ENCODE assay signal across 8 cellular contexts in the genomic region with DNA sequence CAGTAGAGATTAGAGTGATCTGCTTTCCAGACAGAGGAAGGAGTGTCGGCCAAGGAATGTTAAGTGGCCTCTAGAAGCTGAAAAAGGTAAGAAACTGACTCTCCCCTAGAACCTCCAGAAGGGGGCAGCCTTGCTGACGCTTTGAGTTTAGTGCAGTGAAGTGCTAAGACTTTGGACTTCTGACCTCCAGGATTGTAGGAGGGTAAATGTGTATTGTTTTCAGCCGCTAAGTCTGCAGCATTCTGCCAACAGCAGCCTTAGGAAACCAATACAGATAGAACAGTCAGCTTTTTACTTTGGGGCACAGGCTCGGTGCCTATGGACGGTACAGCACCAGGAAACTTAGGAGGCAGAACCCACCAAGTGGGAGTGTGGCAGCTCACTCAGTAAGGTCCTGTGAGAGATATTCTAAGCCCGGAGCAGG. TPM values are rescaled to one million over a fixed set of nuclear protein-coding genes. Genes with fewer than 3 reads are reported as not detected.
A peak's percentile ranks its signal among the peaks of the same experiment; 100 is the strongest.
DNase-seq lines count a peak whose midpoint lies in the region; ATAC-seq, FAIRE-seq and TF ChIP-seq lines count a peak whose summit lies in the region.

No MANE protein-coding gene starts in this region.

- POLR2A ChIA-PET in A549 (lab: Yijun Ruan, JAX) = interaction anchor here (1.0 kb wide), 2 partner anchors 15 to 20 kb away, joined by 3 read pairs; no protein-coding TSS in a partner anchor

- H3K4me3 ChIP-seq in A549 = no peak overlapping the region

- peak; percentile 49 to 59 for TF ChIP-seq RAD21 in A549 (conservative IDR thresholded peaks at IDR 0.05 in 1 of 2, IDR thresholded peaks at IDR 0.05 in 1 of 2)

- H3K4me2 ChIP-seq in A549 = no peak overlapping the region

- peak; percentile 57 for TF ChIP-seq CTCF in A549 (IDR thresholded peaks at IDR 0.05)

- TF ChIP-seq POLR2A in A549 (IDR thresholded peaks at IDR 0.05; ENCODE audit: low read length) = no peak

- CTCF ChIA-PET in A549 (lab: Yijun Ruan, JAX) = interaction anchor here (0.6 to 3.9 kb wide), 19 partner anchors 8 to 196 kb away, joined by 3 to 29 read pairs (median 3); partner anchors contain the start of gene CERK

- H3K27ac ChIP-seq in A549 = peak overlapping the region in 1 of 2 experiments; percentile 50; a peak in 2 of 6 replicates

- no peak overlapping the region for H3K27ac Mint-ChIP-seq in activated T-helper 1 cell treated with anti-CD3 and anti-CD28 coated beads, Interleukin-12 subunit alpha, Interleukin-12 subunit beta, Interleukin-2, Interleukin-4 antibody, amounts not matched to agents 30 ng/mL and 10 ng/mL and 1 ng/mL, durations not matched to agents 14 hours and 24 hours and 36 hours

- intact Hi-C loops in activated T-helper 1 cell treated with anti-CD3 and anti-CD28 coated beads, Interleukin-12 subunit alpha, Interleukin-12 subunit beta, Interleukin-2, Interleukin-4 antibody, amounts not matched to agents 30 ng/mL and 10 ng/mL and 1 ng/mL, durations not matched to agents 14 hours and 24 hours and 36 hours (cut with micrococcal nuclease) = loop anchor here (1.0 kb wide), 1 partner anchor 44 kb away; no protein-coding TSS in a partner anchor
- intact Hi-C loops in left ventricle myocardium superior (cut with micrococcal nuclease) = no loop called here

- H3K27me3 Mint-ChIP-seq in activated T-helper 1 cell treated with anti-CD3 and anti-CD28 coated beads, Interleukin-12 subunit alpha, Interleukin-12 subunit beta, Interleukin-2, Interleukin-4 antibody, amounts not matched to agents 30 ng/mL and 10 ng/mL and 1 ng/mL, durations not matched to agents 14 hours and 24 hours and 36 hours (ENCODE audit: insufficient read depth) = no peaks in the 10 kb centered on the region

- DNase-seq in A549 (ENCODE audit: low read depth in 1 of 2, low spot score in 1 of 2) (peak; percentile 38 to 72), GM03348 (ENCODE audit: low spot score) (peak; percentile 71), NCI-H748 (lab: John Stamatoyannopoulos, UW; ENCODE audit: unreplicated experiment) (peak; percentile 46), left ventricle myocardium superior (peak; percentile 44), renal cortical epithelial cell (ENCODE audit: low read depth) (peak; percentile 84), NCI-H2107 (lab: John Stamatoyannopoulos, UW) (no peak)
- peak; percentile 33 for DNase-seq in activated T-helper 1 cell treated with anti-CD3 and anti-CD28 coated beads, Interleukin-12 subunit alpha, Interleukin-12 subunit beta, Interleukin-2, Interleukin-4 antibody, amounts not matched to agents 30 ng/mL and 10 ng/mL and 1 ng/mL, durations not matched to agents 14 hours and 24 hours and 36 hours (ENCODE audit: low spot score)

- FAIRE-seq in A549 (lab: Jason Lieb, UNC) = no peak

- H3K4me1 ChIP-seq in A549 = peaks cover 30% of the 10 kb centered on the region

- ATAC-seq in A549 (peak; percentile 16 to 22; a peak in 3 of 6 replicates), left ventricle myocardium superior (no peak), GM18511 (IDR thresholded peaks at IDR 0.05; ENCODE audit: unreplicated experiment) (no peak)

- peaks cover 9% of the 10 kb centered on the region for H3K9me3 Mint-ChIP-seq in activated T-helper 1 cell treated with anti-CD3 and anti-CD28 coated beads, Interleukin-12 subunit alpha, Interleukin-12 subunit beta, Interleukin-2, Interleukin-4 antibody, amounts not matched to agents 30 ng/mL and 10 ng/mL and 1 ng/mL, durations not matched to agents 14 hours and 24 hours and 36 hours

- peaks cover 16% of the 10 kb centered on the region for H3K36me3 Mint-ChIP-seq in activated T-helper 1 cell treated with anti-CD3 and anti-CD28 coated beads, Interleukin-12 subunit alpha, Interleukin-12 subunit beta, Interleukin-2, Interleukin-4 antibody, amounts not matched to agents 30 ng/mL and 10 ng/mL and 1 ng/mL, durations not matched to agents 14 hours and 24 hours and 36 hours (ENCODE audit: low read depth)

- peaks cover 42% of the 10 kb centered on the region for H3K4me1 Mint-ChIP-seq in activated T-helper 1 cell treated with anti-CD3 and anti-CD28 coated beads, Interleukin-12 subunit alpha, Interleukin-12 subunit beta, Interleukin-2, Interleukin-4 antibody, amounts not matched to agents 30 ng/mL and 10 ng/mL and 1 ng/mL, durations not matched to agents 14 hours and 24 hours and 36 hours (ENCODE audit: low read depth)

- no peak overlapping the region for H3K4me3 Mint-ChIP-seq in activated T-helper 1 cell treated with anti-CD3 and anti-CD28 coated beads, Interleukin-12 subunit alpha, Interleukin-12 subunit beta, Interleukin-2, Interleukin-4 antibody, amounts not matched to agents 30 ng/mL and 10 ng/mL and 1 ng/mL, durations not matched to agents 14 hours and 24 hours and 36 hours

- peaks cover 11% of the 10 kb centered on the region; the same call in 2 of the 3 replicates for H3K9me3 ChIP-seq in A549

- no peak for TF ChIP-seq EP300 in A549 (IDR thresholded peaks at IDR 0.05)

- WGBS in A549 (ENCODE audit: missing lambda C conversion rate) = 24% methylated on average over 3 of the region's 6 CpGs

TF ChIP-seq in A549, 52 proteins besides CTCF, POLR2A, EP300 and RAD21:
- TF ChIP-seq ESRRA (IDR thresholded peaks at IDR 0.05; ENCODE audit: borderline replicate concordance, low read length) = peak; percentile 85; the same call in 1 of the 2 replicates
- TF ChIP-seq HOXB5 (CRISPR knock-in tag; IDR thresholded peaks at IDR 0.05) = no peak
- TF ChIP-seq SMC3 (IDR thresholded peaks at IDR 0.05) = peak; percentile 40; the same call in 2 of the 3 replicates
TF ChIP-seq in A549: peak in this region for 2.

RNA-seq across cellular contexts. Expression of gene TBC1D22A, which starts 3.6 kb away (rescaled TPM):
- polyA plus RNA-seq in A549 (2011; rRNA removed) = 10.4 and 10.8 TPM in 2 replicates
- polyA plus RNA-seq in A549 (2012; cell fraction: cytosol; rRNA removed) = 11.2 and 11.7 TPM in 2 replicates
- polyA plus RNA-seq in A549 (2012; cell fraction: nucleus; rRNA removed) = 11.0 and 12.8 TPM in 2 replicates
- polyA plus RNA-seq in A549 (2017; fragmentation: RNase III; extraction: RNeasy Plus Mini Kit Qiagen cat#74134 plus additional on column Dnase treatment) = 8.2 to 9.7 TPM (median 8.9 TPM) in 3 replicates
- 8.2 and 12.6 TPM in 2 replicates for polyA minus RNA-seq in A549 (2011; rRNA and poly(A)+ RNA removed)
- 42.4 and 48.1 TPM in 2 replicates for total RNA-seq in activated T-helper 1 cell treated with anti-CD3 and anti-CD28 coated beads, Interleukin-12 subunit alpha, Interleukin-12 subunit beta, Interleukin-2, Interleukin-4 antibody, amounts not matched to agents 30 ng/mL and 10 ng/mL and 1 ng/mL, durations not matched to agents 14 hours and 24 hours and 36 hours
- total RNA-seq in left ventricle myocardium superior = 15.8 TPM
- total RNA-seq in renal cortical epithelial cell = 11.5 and 20.0 TPM in 2 replicates

RNA-seq across cellular contexts. Expression of gene CERK, which starts 20.8 kb away (rescaled TPM):
- polyA plus RNA-seq in A549 (2011; rRNA removed) (13.1 and 17.7 TPM in 2 replicates), A549 (2017; fragmentation: RNase III; extraction: RNeasy Plus Mini Kit Qiagen cat#74134 plus additional on column Dnase treatment) (13.8 to 15.6 TPM (median 15.6 TPM) in 3 replicates)
- polyA plus RNA-seq in A549 (2012; cell fraction: cytosol; rRNA removed) = 9.7 and 12.6 TPM in 2 replicates
- polyA plus RNA-seq in A549 (2012; cell fraction: nucleus; rRNA removed) = 9.7 and 13.4 TPM in 2 replicates
- 16.0 and 23.4 TPM in 2 replicates for polyA minus RNA-seq in A549 (2011; rRNA and poly(A)+ RNA removed)
- total RNA-seq in activated T-helper 1 cell treated with anti-CD3 and anti-CD28 coated beads, Interleukin-12 subunit alpha, Interleukin-12 subunit beta, Interleukin-2, Interleukin-4 antibody, amounts not matched to agents 30 ng/mL and 10 ng/mL and 1 ng/mL, durations not matched to agents 14 hours and 24 hours and 36 hours = 69.6 and 76.5 TPM in 2 replicates
- total RNA-seq in left ventricle myocardium superior (87.5 TPM), renal cortical epithelial cell (16.5 and 25.9 TPM in 2 replicates)

Comparison
In these comparisons a context has a peak if more than half of its experiments do, and no peak if none do; other contexts are left out.
1. ATAC-seq: peak in A549 (2 of 2); none in left ventricle myocardium superior (single experiment) and GM18511 (single experiment).